13 cellular contexts compared by ENCODE assay signal in the genomic region with DNA sequence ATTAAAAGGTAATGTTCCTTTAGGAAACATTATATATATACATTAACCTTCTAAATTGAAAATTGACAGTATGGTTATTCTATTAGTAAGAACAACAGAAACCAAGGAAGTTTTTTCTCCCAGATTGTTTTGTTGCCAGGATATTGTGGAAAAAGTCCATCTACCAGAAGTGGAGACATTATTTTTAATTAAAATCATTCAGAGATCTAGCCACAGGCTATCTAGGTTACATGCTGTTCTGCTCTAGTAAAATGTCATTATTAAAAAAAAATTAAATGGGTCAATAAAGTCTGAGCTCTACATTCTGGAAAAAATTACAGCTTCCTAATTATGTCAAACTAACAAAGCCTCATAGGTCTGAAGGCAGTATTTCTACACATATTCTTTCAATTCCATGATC.
"Had no signal": no experiment of that assay in that cellular context is flagged by ENCODE, and none has a peak within 500 bp of the region (broad histone marks: within the 10 kb centered on the region; RNA-seq: fewer than 3 reads in every experiment).

No MANE protein-coding gene starts in this region.

- H3K27me3 ChIP-seq: left lung, neural progenitor cell, right atrium auricular region, testis had no signal

- FAIRE-seq: colon had no signal

- H3K36me3 ChIP-seq: neural progenitor cell had no signal

- DNase-seq: activated naive CD8-positive, alpha-beta T cell treated with anti-CD3 and anti-CD28 coated beads, Interleukin-2, amount 10 ng/mL, durations not matched to agents 7 days and 5 days; erythroblast; foreskin melanocyte; glutamatergic neuron; left lung; testis had no signal

- H3K9me3 ChIP-seq: left lung, prostate gland, right atrium auricular region, testis had no signal

- H3K4me1 ChIP-seq: left lung, neural progenitor cell, prostate gland, right atrium auricular region, testis had no signal

- H3K27me3 Mint-ChIP-seq: activated naive CD8-positive, alpha-beta T cell treated with anti-CD3 and anti-CD28 coated beads, Interleukin-2, amount 10 ng/mL, durations not matched to agents 7 days and 5 days; brain; type B pancreatic cell had no signal

- H3K9ac ChIP-seq: neural progenitor cell had no signal

- H3K4me2 ChIP-seq: neural progenitor cell had no signal

- H2AFZ ChIP-seq: neural progenitor cell had no signal

- H3K27ac ChIP-seq: left lung, neural progenitor cell, prostate gland, right atrium auricular region, testis had no signal

- H3K4me3 Mint-ChIP-seq: mesothelial cell of epicardium, neural progenitor cell, type B pancreatic cell had no signal

- H3K4me3 ChIP-seq: left lung, neural progenitor cell, prostate gland, right atrium auricular region, testis had no signal

- H3K27ac Mint-ChIP-seq: activated naive CD8-positive, alpha-beta T cell treated with anti-CD3 and anti-CD28 coated beads, Interleukin-2, amount 10 ng/mL, durations not matched to agents 7 days and 5 days; mesothelial cell of epicardium; neural progenitor cell had no signal
